In the genomic region with DNA sequence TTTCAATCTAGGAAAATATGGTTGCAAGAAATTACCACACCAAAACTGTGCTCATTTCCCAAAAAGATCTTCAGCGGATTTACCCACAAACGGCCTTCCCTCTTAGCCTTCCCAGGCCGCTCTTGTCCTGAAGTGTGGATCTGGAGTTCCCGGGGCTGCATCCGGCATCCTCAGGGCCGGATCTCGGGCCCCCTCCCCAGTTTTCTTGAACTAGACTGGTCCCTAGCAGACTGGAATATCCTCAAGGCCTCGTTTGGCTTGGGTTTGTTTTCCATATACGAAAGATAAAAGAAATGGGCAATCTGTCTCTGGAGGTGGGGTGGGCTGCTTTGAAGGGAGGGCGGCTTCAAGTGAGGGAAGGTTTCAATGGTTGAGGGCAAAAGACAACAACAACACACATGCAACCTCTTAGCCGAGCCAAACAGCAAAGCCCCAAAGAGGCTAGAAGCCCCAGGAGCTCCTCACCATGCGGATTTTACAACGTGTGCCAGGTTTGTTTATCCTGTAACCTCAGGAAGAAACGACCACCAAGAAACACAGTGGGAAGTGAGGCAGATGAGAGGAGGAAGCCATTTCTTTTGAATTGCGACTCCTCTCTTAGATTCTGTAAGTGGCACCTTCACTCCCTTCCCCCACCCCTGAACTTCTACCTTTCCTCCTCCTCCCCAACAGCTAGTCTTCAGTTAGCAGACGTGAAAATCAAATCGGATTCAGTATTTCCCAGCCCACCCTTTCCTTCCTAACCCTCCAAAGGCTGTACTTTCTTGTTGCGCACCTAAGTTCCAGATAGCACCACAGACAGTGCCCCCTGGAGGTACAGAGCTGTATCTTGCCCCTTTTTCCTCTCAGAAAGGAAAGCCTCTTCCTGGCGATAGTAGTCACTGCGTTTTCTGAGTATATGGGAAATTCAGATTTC, we compare ENCODE assay signal across 9 cellular contexts. TPM values are rescaled to one million over a fixed set of nuclear protein-coding genes. Genes with fewer than 3 reads are reported as not detected.
DNase-seq lines count a peak whose midpoint lies in the region; ATAC-seq and TF ChIP-seq lines count a peak whose summit lies in the region.
"Had no signal": no experiment of that assay in that cellular context is flagged by ENCODE, and none has a peak within 500 bp of the region (broad histone marks: within the 10 kb centered on the region; RNA-seq: fewer than 3 reads in every experiment).

No MANE protein-coding gene starts in this region.

- TF ChIP-seq CTCF in cardiac fibroblast (IDR thresholded peaks at IDR 0.05; ENCODE audit: low read depth, low read length) = peak; percentile 49

- H3K27me3 ChIP-seq in skeletal muscle satellite cell (ENCODE audit: control insufficient read depth, insufficient read depth, low read length) = no peaks in the 10 kb centered on the region

- H3K4me3 ChIP-seq in cardiac fibroblast (replicated peaks in 1 of 2; ENCODE audit: low read depth in 2 of 2, low read length in 2 of 2) = no peak overlapping the region
- H3K4me3 ChIP-seq in skeletal muscle satellite cell (ENCODE audit: low read length) = peak overlapping the region; percentile 72

- H3K9me3 Mint-ChIP-seq in activated naive CD8-positive, alpha-beta T cell treated with anti-CD3 and anti-CD28 coated beads for 36 hours = peaks cover 1% of the 10 kb centered on the region

- H3K4me1 Mint-ChIP-seq in activated naive CD8-positive, alpha-beta T cell treated with anti-CD3 and anti-CD28 coated beads for 36 hours = no peaks in the 10 kb centered on the region

- peak; percentile 60 for ATAC-seq in HG03460 (IDR thresholded peaks at IDR 0.05; ENCODE audit: unreplicated experiment)
- ATAC-seq: sciatic nerve had no signal

- peak overlapping the region; percentile 79 for H3K4me2 ChIP-seq in skeletal muscle satellite cell (ENCODE audit: low read length)

- no peaks in the 10 kb centered on the region for H3K36me3 Mint-ChIP-seq in activated naive CD8-positive, alpha-beta T cell treated with anti-CD3 and anti-CD28 coated beads for 36 hours

- H3K9me3 ChIP-seq in skeletal muscle satellite cell (replicated peaks; ENCODE audit: low read length) = no peaks in the 10 kb centered on the region

- H3K4me1 ChIP-seq in skeletal muscle satellite cell (ENCODE audit: control insufficient read depth, insufficient read depth, low read length) = peaks cover 73% of the 10 kb centered on the region

- H3K27me3 Mint-ChIP-seq in activated naive CD8-positive, alpha-beta T cell treated with anti-CD3 and anti-CD28 coated beads for 36 hours = peaks cover 76% of the 10 kb centered on the region

- DNase-seq in NCI-H82 (lab: John Stamatoyannopoulos, UW) = peak; percentile 13
- DNase-seq in NCI-H82 treated with DMSO at 0.1 percent for 48 hours (lab: John Stamatoyannopoulos, UW; ENCODE audit: unreplicated experiment) = no peak
- peak in 1 of 2 donors; percentile 18 for DNase-seq in cardiac fibroblast (ENCODE audit: low read depth in 2 of 2)
- DNase-seq in activated naive CD8-positive, alpha-beta T cell treated with anti-CD3 and anti-CD28 coated beads for 36 hours = no peak
- DNase-seq in kidney glomerular epithelial cell (lab: John Stamatoyannopoulos, UW) = no peak
- no peak for DNase-seq in NCI-H345 (lab: John Stamatoyannopoulos, UW)

- no peak overlapping the region for H3K4me3 Mint-ChIP-seq in activated naive CD8-positive, alpha-beta T cell treated with anti-CD3 and anti-CD28 coated beads for 36 hours

- peak overlapping the region; percentile 95 for H3K9ac ChIP-seq in skeletal muscle satellite cell (ENCODE audit: low read depth, low read length)

- H3K36me3 ChIP-seq in skeletal muscle satellite cell (ENCODE audit: insufficient read depth, low read length) = no peaks in the 10 kb centered on the region

- no peak overlapping the region for H3K27ac Mint-ChIP-seq in activated naive CD8-positive, alpha-beta T cell treated with anti-CD3 and anti-CD28 coated beads for 36 hours

RNA-seq across cellular contexts. Expression of a gene that starts 2.6 kb away (rescaled TPM):
- under 0.01 and 2.0 TPM in 2 replicates for total RNA-seq in skeletal muscle satellite cell (2012; rRNA removed)
- not detected for total RNA-seq in activated naive CD8-positive, alpha-beta T cell treated with anti-CD3 and anti-CD28 coated beads for 36 hours
- total RNA-seq: sciatic nerve had no signal

RNA-seq across cellular contexts. Expression of a gene that starts 6.6 kb away (rescaled TPM):
- total RNA-seq in skeletal muscle satellite cell (2012; rRNA removed) = 3.0 and 16.4 TPM in 2 replicates
- total RNA-seq in activated naive CD8-positive, alpha-beta T cell treated with anti-CD3 and anti-CD28 coated beads for 36 hours = not detected
- total RNA-seq: sciatic nerve had no signal
